ENCODE assay signal across 13 cellular contexts in genomic region chr20:32112862-32113261, GRCh38. TPM values are rescaled to one million over a fixed set of nuclear protein-coding genes. Genes with fewer than 3 reads are reported as not detected.
A peak's percentile ranks its signal among the peaks of the same experiment; 100 is the strongest.
DNase-seq lines count a peak whose midpoint lies in the region; ATAC-seq, FAIRE-seq and TF ChIP-seq lines count a peak whose summit lies in the region.
"Had no signal": no experiment of that assay in that cellular context is flagged by ENCODE, and none has a peak within 500 bp of the region (broad histone marks: within the 10 kb centered on the region; RNA-seq: fewer than 3 reads in every experiment).

No MANE protein-coding gene starts in this region.

- peaks cover 55% of the 10 kb centered on the region for H3K79me2 ChIP-seq in GM12878 (ENCODE audit: control insufficient read depth, insufficient read depth, low read length)

- H3K9me3 ChIP-seq in GM12878 (replicated peaks; ENCODE audit: control insufficient read depth, insufficient read depth, low read length) (no peaks in the 10 kb centered on the region), mucosa of descending colon (no peaks in the 10 kb centered on the region)
- H3K9me3 ChIP-seq: Caco-2, uterus had no signal

- TF ChIP-seq RAD21 in GM12878 (IDR thresholded peaks at IDR 0.05; ENCODE audit: insufficient read depth, low read depth, low read length) = no peak

- SMC1A ChIA-PET in GM12878 (lab: Charles Lee; ENCODE audit: uncharacterized antibody, unreplicated experiment) = interaction anchor here (1.4 kb wide), 1 partner anchor 27 kb away, joined by 3 read pairs; no protein-coding TSS in a partner anchor

- H3K4me3 ChIP-seq in GM12878 (no peak overlapping the region), mucosa of descending colon (no peak overlapping the region)
- H3K4me3 ChIP-seq: uterus had no signal

- WGBS in GM12878 (ENCODE audit: insufficient coverage, insufficient replicate concordance, low lambda C conversion rate, missing lambda C conversion rate) = 47% methylated on average over 5 of the region's 5 CpGs

- intact Hi-C loops in GM12878 (cut with micrococcal nuclease; ENCODE audit: unreplicated experiment) = no loop called here
- intact Hi-C loops in mucosa of descending colon (cut with DNase I, micrococcal nuclease) = no loop called here

- DNase-seq in GDM1 (lab: John Stamatoyannopoulos, UW) = peak; percentile 4
- DNase-seq in NOMO-1 (lab: John Stamatoyannopoulos, UW; ENCODE audit: unreplicated experiment in 2 of 2) = peak; percentile 96 to 98
- no peak for DNase-seq in GM12878 (ENCODE audit: low read depth, low spot score)
- peak; percentile 59 to 63 (median 61) for DNase-seq in mucosa of descending colon
- DNase-seq in EL = no peak
- no peak for DNase-seq in NCI-H446 treated with DMSO at 0.1 percent for 48 hours (lab: John Stamatoyannopoulos, UW)
- no peak for DNase-seq in G401 (ENCODE audit: low spot score)
- no peak for DNase-seq in activated CD4-positive, CD25-positive, alpha-beta regulatory T cell (lab: John Stamatoyannopoulos, UW)
- DNase-seq: activated gamma-delta T cell treated with Interleukin-2 at 50 U/mL for 16 hours, NCI-H1694 treated with DMSO at 0.1 percent for 48 hours, uterus had no signal

- 0 out of 2 replicates have a peak, but pooled peaks cover 4% of the 10 kb centered on the region for H4K20me1 ChIP-seq in GM12878 (ENCODE audit: control insufficient read depth, insufficient read depth)

- POLR2A ChIA-PET in GM12878 (lab: Charles Lee) = no interaction called here

- in situ Hi-C loops in GM12878 (cut with MboI) = no loop called here
- in situ Hi-C loops in G401 (cut with HindIII; ENCODE audit: low sequenced_read_pairs) = no loop called here

- RAD21 ChIA-PET in GM12878 (lab: Charles Lee; ENCODE audit: unreplicated experiment) = no interaction called here

- H3K27me3 ChIP-seq in GM12878 (replicated peaks in 1 of 2; ENCODE audit: control insufficient read depth in 2 of 2, insufficient read depth in 2 of 2, low read length in 1 of 2) = no peaks in the 10 kb centered on the region
- H3K27me3 ChIP-seq: uterus had no signal

- H3K36me3 ChIP-seq in GM12878 (ENCODE audit: control insufficient read depth in 2 of 2, insufficient read depth in 2 of 2, low read length in 1 of 2) = no peaks in the 10 kb centered on the region; a peak in 3 of 4 replicates
- H3K36me3 ChIP-seq in mucosa of descending colon (ENCODE audit: low read depth) = no peaks in the 10 kb centered on the region
- H3K36me3 ChIP-seq: uterus had no signal

- BruUV-seq in GM12878 (replicated peaks; lab: Mats Ljungman, UMichigan) = no TSS peak

- FAIRE-seq in GM12878 (lab: Jason Lieb, UNC) = no peak

- TF ChIP-seq POLR2A in GM12878 (IDR thresholded peaks at IDR 0.05; ENCODE audit: low read depth, low read length) = no peak

- TF ChIP-seq EP300 in GM12878 (IDR thresholded peaks at IDR 0.05; ENCODE audit: borderline replicate concordance in 1 of 2, control insufficient read depth in 1 of 2, low read depth in 2 of 2, low read length in 2 of 2) = no peak

- H3K4me1 ChIP-seq in GM12878 (ENCODE audit: control insufficient read depth, insufficient read depth, low read length) (peaks cover 20% of the 10 kb centered on the region), mucosa of descending colon (ENCODE audit: low read depth) (peaks cover 29% of the 10 kb centered on the region)

- H3K9ac ChIP-seq in GM12878 (ENCODE audit: control insufficient read depth, insufficient read depth, low read length) = no peak overlapping the region

- peak overlapping the region; percentile 39; the same call in 1 of the 2 replicates for H3K4me2 ChIP-seq in GM12878 (ENCODE audit: control insufficient read depth, insufficient read depth)

- CTCF ChIA-PET in GM12878 (lab: Yijun Ruan, JAX) = no interaction called here

- TF ChIP-seq CTCF in GM12878 (IDR thresholded peaks at IDR 0.05 in 2 of 3, conservative IDR thresholded peaks at IDR 0.05 in 1 of 3; ENCODE audit: control insufficient read depth in 2 of 3, extremely low read depth in 1 of 3, insufficient read depth in 1 of 3, low read depth in 3 of 3, low read length in 3 of 3) (no peak), mucosa of descending colon (IDR thresholded peaks at IDR 0.05) (no peak)

- H3K27ac ChIP-seq in GM12878 (ENCODE audit: control insufficient read depth, insufficient read depth) = no peak overlapping the region
- H3K27ac ChIP-seq: uterus had no signal

- ATAC-seq in GM12878 = peak; percentile 22; the same call in 2 of the 3 replicates
- ATAC-seq in mucosa of descending colon = peak; percentile 79
- ATAC-seq: WTC11 had no signal

- H2AFZ ChIP-seq in GM12878 (ENCODE audit: control insufficient read depth, low read depth, low read length) = no peak overlapping the region

TF ChIP-seq in GM12878, 131 proteins besides CTCF, POLR2A, EP300 and RAD21:
- TF ChIP-seq SPI1 (IDR thresholded peaks at IDR 0.05; ENCODE audit: borderline replicate concordance, insufficient read depth, low read depth, low read length) (peak; percentile 70; the same call in 1 of the 2 replicates), IKZF1 (conservative IDR thresholded peaks at IDR 0.05) (peak; percentile 32; the same call in 1 of the 2 replicates), MTA3 (IDR thresholded peaks at IDR 0.05; ENCODE audit: borderline replicate concordance, low read length) (no peak)

RNA-seq across cellular contexts. Expression of gene TM9SF4, which starts 3.3 kb away (rescaled TPM):
- 70.1 and 78.4 TPM in 2 replicates for total RNA-seq in GM12878 (2013; cell fraction: nucleolus; rRNA removed)
- 19.9 and 24.5 TPM in 2 replicates for total RNA-seq in GM12878 (2014; rRNA removed)
- 19.9 and 20.8 TPM in 2 replicates for total RNA-seq in GM12878 (2014; rRNA removed; fragmentation: Illumina TruSeq; extraction: Trizol)
- total RNA-seq in GM12878 (2021) = 29.5 and 33.6 TPM in 2 replicates
- 26.2 TPM for polyA plus RNA-seq in GM12878 (2011; ENCODE audit: low read depth)
- 24.7 and 47.8 TPM in 2 replicates for polyA plus RNA-seq in GM12878 (2011; rRNA removed)
- polyA plus RNA-seq in GM12878 (2011; cell fraction: cytosol; rRNA removed) = 47.6 and 48.4 TPM in 2 replicates
- 40.8 and 45.8 TPM in 2 replicates for polyA plus RNA-seq in GM12878 (2011; cell fraction: nucleus; rRNA removed)
- 31.9 and 33.8 TPM in 2 replicates for polyA plus RNA-seq in GM12878 (2012)
- polyA plus RNA-seq in GM12878 (2014; fragmentation: Illumina TruSeq; extraction: Trizol) = 32.0 and 34.9 TPM in 2 replicates
- 10 to 100 TPM in 1 of 2 experiments, 1 to 10 TPM in 1; 8.5 to 14.1 TPM for polyA plus RNA-seq in GM12878 (2014; fragmentation: Nextera tagmentation; extraction: Ambion mirVana)
- polyA plus RNA-seq in GM12878 (2014; rRNA removed) = 27.8 and 28.6 TPM in 2 replicates
- polyA plus RNA-seq in GM12878 (2016; fragmentation: Nextera tagmentation; extraction: Ambion mirVana) = 10 to 100 TPM; 23.3 to 24.1 TPM
- 50.8 and 58.1 TPM in 2 replicates for polyA minus RNA-seq in GM12878 (2011; rRNA and poly(A)+ RNA removed)
- polyA minus RNA-seq in GM12878 (2011; cell fraction: cytosol; rRNA and poly(A)+ RNA removed) = 17.9 and 21.0 TPM in 2 replicates
- 37.1 and 50.0 TPM in 2 replicates for polyA minus RNA-seq in GM12878 (2011; cell fraction: nucleus; rRNA and poly(A)+ RNA removed)
- 10 to 100 TPM; 54.1 to 74.7 (median 65.8) TPM for total RNA-seq in mucosa of descending colon
- total RNA-seq in G401 (2014; rRNA removed; shearing (Covaris generic)) = 8.2 and 9.7 TPM in 2 replicates

Comparison
In these comparisons a context has a peak if more than half of its experiments do, and no peak if none do; other contexts are left out.
1. DNase-seq: peak in GDM1 (single experiment), NOMO-1 (2 of 2) and mucosa of descending colon (3 of 3); none in GM12878 (single experiment), EL (single experiment), NCI-H446 treated with DMSO at 0.1 percent for 48 hours (single experiment), G401 (single experiment) and activated CD4-positive, CD25-positive, alpha-beta regulatory T cell (0 of 4).